Comparison of ENCODE assay signal across 23 cellular contexts in the genomic region with DNA sequence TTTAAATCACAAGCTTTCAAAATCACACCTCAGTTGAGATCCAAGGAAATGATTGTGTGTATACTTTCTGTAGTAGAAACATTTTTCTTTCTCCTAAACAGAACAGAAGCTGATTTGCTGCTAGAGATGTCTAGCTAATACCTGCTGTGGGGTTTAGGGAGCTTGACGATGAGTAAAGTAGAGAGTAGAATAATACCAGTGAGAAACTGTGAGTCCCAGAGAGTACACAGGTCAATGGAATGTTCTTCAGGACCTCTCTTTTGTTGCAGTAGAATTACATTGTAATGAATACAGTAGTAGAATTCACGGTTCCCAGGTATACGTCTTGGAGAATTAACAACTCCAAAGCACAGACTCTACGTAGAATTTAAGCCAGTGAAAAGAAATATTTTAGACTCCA. TPM values are rescaled to one million over a fixed set of nuclear protein-coding genes. Genes with fewer than 3 reads are reported as not detected.
DNase-seq lines count a peak whose midpoint lies in the region; ATAC-seq and TF ChIP-seq lines count a peak whose summit lies in the region.
"Had no signal": no experiment of that assay in that cellular context is flagged by ENCODE, and none has a peak within 500 bp of the region (broad histone marks: within the 10 kb centered on the region; RNA-seq: fewer than 3 reads in every experiment).

No MANE protein-coding gene starts in this region.

- H3K4me3 Mint-ChIP-seq in activated T-helper 2 cell treated with anti-CD3 and anti-CD28 coated beads, Interferon-gamma antibody, Interleukin-2, Interleukin-4, amounts not matched to agents 10 μg/mL and 5 μg/mL and 100 μg/mL, durations not matched to agents 14 hours and 24 hours and 36 hours (ENCODE audit: low read depth), result no peak overlapping the region
- H3K4me3 Mint-ChIP-seq in stimulated activated memory B cell treated with anti-CD40 and anti-IgM and Interleukin-4, amounts not matched to agents 10 μg/mL and 1 μg/mL and 100 μg/mL, for 72 hours, result no peak overlapping the region
- H3K4me3 Mint-ChIP-seq: CD4-positive, alpha-beta memory T cell; HFFc6 had no signal

- H3K4me1 ChIP-seq in cardiac muscle cell (ENCODE audit: low read depth), result no peaks in the 10 kb centered on the region
- peaks cover 3% of the 10 kb centered on the region for H3K4me1 ChIP-seq in mesenchymal stem cell (ENCODE audit: control insufficient read depth, insufficient read depth, low read depth, low read length)

- no peak overlapping the region for H3K23ac ChIP-seq in mesenchymal stem cell (ENCODE audit: low read length in 2 of 2)

- H3K27me3 ChIP-seq in cardiac muscle cell (no peaks in the 10 kb centered on the region), mesenchymal stem cell (ENCODE audit: control insufficient read depth in 1 of 2, insufficient read depth in 1 of 2, low read length in 2 of 2) (no peaks in the 10 kb centered on the region), brain microvascular endothelial cell (replicated peaks) (no peaks in the 10 kb centered on the region)
- H3K27me3 ChIP-seq: BLaER1 treated with 17β-estradiol and CSF1 and Interleukin-3, amounts not matched to agents 10 nM and 100 nM; MG63 had no signal

- H2BK5ac ChIP-seq in mesenchymal stem cell (ENCODE audit: low read depth, low read length, poor library complexity, severe bottlenecking), result no peak overlapping the region

- H3K4me3 ChIP-seq in cardiac muscle cell (no peak overlapping the region), mesenchymal stem cell (ENCODE audit: insufficient read depth in 1 of 2, low read depth in 1 of 2, low read length in 2 of 2) (no peak overlapping the region), brain microvascular endothelial cell (ENCODE audit: low read depth, low read length) (no peak overlapping the region)
- H3K4me3 ChIP-seq: BLaER1 treated with 17β-estradiol and CSF1 and Interleukin-3, amounts not matched to agents 10 nM and 100 nM; MG63; PC-9; SK-N-MC had no signal

- H3K9me3 Mint-ChIP-seq in activated T-helper 2 cell treated with anti-CD3 and anti-CD28 coated beads, Interferon-gamma antibody, Interleukin-2, Interleukin-4, amounts not matched to agents 10 μg/mL and 5 μg/mL and 100 μg/mL, durations not matched to agents 14 hours and 24 hours and 36 hours, result no peaks in the 10 kb centered on the region
- no peaks in the 10 kb centered on the region for H3K9me3 Mint-ChIP-seq in stimulated activated memory B cell treated with anti-CD40 and anti-IgM and Interleukin-4, amounts not matched to agents 10 μg/mL and 1 μg/mL and 100 μg/mL, for 72 hours
- H3K9me3 Mint-ChIP-seq: CD4-positive, alpha-beta memory T cell; HFFc6 had no signal

- H2AFZ ChIP-seq in mesenchymal stem cell (ENCODE audit: low read depth, low read length), result no peak overlapping the region
- H2AFZ ChIP-seq: PC-9 had no signal

- no peak overlapping the region for H2BK15ac ChIP-seq in mesenchymal stem cell (ENCODE audit: low read depth, poor library complexity, severe bottlenecking)

- intact Hi-C loops in left cardiac atrium (cut with DNase I), result no loop called here
- intact Hi-C loops in activated T-helper 2 cell treated with anti-CD3 and anti-CD28 coated beads, Interferon-gamma antibody, Interleukin-2, Interleukin-4, amounts not matched to agents 10 μg/mL and 5 μg/mL and 100 μg/mL, durations not matched to agents 14 hours and 24 hours and 36 hours (cut with micrococcal nuclease), result loop anchor here (2.0 kb wide), 1 partner anchor 15 kb away; no protein-coding TSS in a partner anchor

- no peaks in the 10 kb centered on the region for H3K27me3 Mint-ChIP-seq in activated T-helper 2 cell treated with anti-CD3 and anti-CD28 coated beads, Interferon-gamma antibody, Interleukin-2, Interleukin-4, amounts not matched to agents 10 μg/mL and 5 μg/mL and 100 μg/mL, durations not matched to agents 14 hours and 24 hours and 36 hours (ENCODE audit: low read depth)
- H3K27me3 Mint-ChIP-seq in stimulated activated memory B cell treated with anti-CD40 and anti-IgM and Interleukin-4, amounts not matched to agents 10 μg/mL and 1 μg/mL and 100 μg/mL, for 72 hours, result no peaks in the 10 kb centered on the region
- H3K27me3 Mint-ChIP-seq: CD4-positive, alpha-beta memory T cell had no signal

- H3K27ac ChIP-seq in cardiac muscle cell, result peak overlapping the region; percentile 20
- H3K27ac ChIP-seq in mesenchymal stem cell (ENCODE audit: low read length, poor library complexity, severe bottlenecking), result no peak overlapping the region
- no peak overlapping the region for H3K27ac ChIP-seq in brain microvascular endothelial cell
- H3K27ac ChIP-seq: BLaER1 treated with 17β-estradiol and CSF1 and Interleukin-3, amounts not matched to agents 10 nM and 100 nM; PC-9; SK-N-MC had no signal

- no peak overlapping the region for H2BK120ac ChIP-seq in mesenchymal stem cell (ENCODE audit: low read depth, low read length)

- TF ChIP-seq CTCF in cardiac muscle cell (IDR thresholded peaks at IDR 0.05; ENCODE audit: low read depth, low read length) (no peak), brain microvascular endothelial cell (IDR thresholded peaks at IDR 0.05; ENCODE audit: low read depth, low read length, missing control alignments) (no peak)

- H3K4me1 Mint-ChIP-seq in activated T-helper 2 cell treated with anti-CD3 and anti-CD28 coated beads, Interferon-gamma antibody, Interleukin-2, Interleukin-4, amounts not matched to agents 10 μg/mL and 5 μg/mL and 100 μg/mL, durations not matched to agents 14 hours and 24 hours and 36 hours (ENCODE audit: low read depth), result peaks cover 24% of the 10 kb centered on the region
- H3K4me1 Mint-ChIP-seq in stimulated activated memory B cell treated with anti-CD40 and anti-IgM and Interleukin-4, amounts not matched to agents 10 μg/mL and 1 μg/mL and 100 μg/mL, for 72 hours, result peaks cover 14% of the 10 kb centered on the region

- peaks cover 6% of the 10 kb centered on the region for H3K36me3 ChIP-seq in cardiac muscle cell
- peaks cover 3 to 43% of the 10 kb centered on the region in 2 experiments for H3K36me3 ChIP-seq in mesenchymal stem cell (ENCODE audit: control insufficient read depth in 1 of 2, insufficient read depth in 2 of 2, low read depth in 1 of 2, low read length in 2 of 2)
- H3K36me3 ChIP-seq in brain microvascular endothelial cell (replicated peaks), result peaks cover 2% of the 10 kb centered on the region

- H3K27ac Mint-ChIP-seq in activated T-helper 2 cell treated with anti-CD3 and anti-CD28 coated beads, Interferon-gamma antibody, Interleukin-2, Interleukin-4, amounts not matched to agents 10 μg/mL and 5 μg/mL and 100 μg/mL, durations not matched to agents 14 hours and 24 hours and 36 hours, result peak overlapping the region; percentile 28
- no peak overlapping the region for H3K27ac Mint-ChIP-seq in stimulated activated memory B cell treated with anti-CD40 and anti-IgM and Interleukin-4, amounts not matched to agents 10 μg/mL and 1 μg/mL and 100 μg/mL, for 72 hours
- H3K27ac Mint-ChIP-seq: CD4-positive, alpha-beta memory T cell; HFFc6 had no signal

- H3K18ac ChIP-seq in mesenchymal stem cell (ENCODE audit: low read depth in 1 of 2, low read length in 2 of 2), result no peak overlapping the region

- no peak for ATAC-seq in left cardiac atrium
- no peak for ATAC-seq in stimulated activated memory B cell treated with anti-CD40 and anti-IgM and Interleukin-4, amounts not matched to agents 10 μg/mL and 1 μg/mL and 100 μg/mL, for 72 hours

- no peak overlapping the region for H2AK5ac ChIP-seq in mesenchymal stem cell (ENCODE audit: low read length, severe bottlenecking)

- H4K91ac ChIP-seq in mesenchymal stem cell (ENCODE audit: low read length), result no peak overlapping the region

- H3K4ac ChIP-seq in mesenchymal stem cell (ENCODE audit: low read depth in 1 of 2, low read length in 2 of 2), result no peak overlapping the region

- no peak overlapping the region for H2BK12ac ChIP-seq in mesenchymal stem cell (ENCODE audit: low read length in 2 of 2)

- H4K8ac ChIP-seq in mesenchymal stem cell (ENCODE audit: low read length), result no peak overlapping the region

- in situ Hi-C loops in brain microvascular endothelial cell (cut with HindIII; ENCODE audit: low pct_ligation_motif_present, low sequenced_read_pairs), result no loop called here

- H3K36me3 Mint-ChIP-seq in activated T-helper 2 cell treated with anti-CD3 and anti-CD28 coated beads, Interferon-gamma antibody, Interleukin-2, Interleukin-4, amounts not matched to agents 10 μg/mL and 5 μg/mL and 100 μg/mL, durations not matched to agents 14 hours and 24 hours and 36 hours (ENCODE audit: low read depth), result peaks cover 39% of the 10 kb centered on the region
- H3K36me3 Mint-ChIP-seq in stimulated activated memory B cell treated with anti-CD40 and anti-IgM and Interleukin-4, amounts not matched to agents 10 μg/mL and 1 μg/mL and 100 μg/mL, for 72 hours, result peaks cover 46% of the 10 kb centered on the region

- DNase-seq in cardiac muscle cell (ENCODE audit: low read depth in 1 of 2, low spot score in 1 of 2), result no peak
- no peak for DNase-seq in left cardiac atrium
- DNase-seq in activated T-helper 2 cell treated with anti-CD3 and anti-CD28 coated beads, Interferon-gamma antibody, Interleukin-2, Interleukin-4, amounts not matched to agents 10 μg/mL and 5 μg/mL and 100 μg/mL, durations not matched to agents 14 hours and 24 hours and 36 hours (ENCODE audit: low spot score), result no peak
- no peak for DNase-seq in mesenchymal stem cell
- no peak for DNase-seq in brain microvascular endothelial cell
- DNase-seq in activated naive CD4-positive, alpha-beta T cell treated with Interleukin-2 at 50 U/mL for 16 hours, result no peak
- DNase-seq in COLO668 (lab: John Stamatoyannopoulos, UW; ENCODE audit: unreplicated experiment), result no peak
- DNase-seq: 8988T; Calu3; CD4-positive, alpha-beta memory T cell; H7; HFFc6; MG63; NCI-H1048; NCI-H1417 treated with DMSO at 0.1 percent for 48 hours; NCI-H187; NCI-H69; PC-9; RPMI8226; SHP77 treated with DMSO at 0.1 percent for 48 hours had no signal

- peak overlapping the region; percentile 4 for H3K9ac ChIP-seq in mesenchymal stem cell (ENCODE audit: low read length)
- H3K9ac ChIP-seq: BLaER1 treated with 17β-estradiol and CSF1 and Interleukin-3, amounts not matched to agents 10 nM and 100 nM had no signal

- no peak overlapping the region for H3K4me2 ChIP-seq in mesenchymal stem cell (ENCODE audit: low read length, poor library complexity, severe bottlenecking)
- H3K4me2 ChIP-seq: BLaER1 treated with 17β-estradiol and CSF1 and Interleukin-3, amounts not matched to agents 10 nM and 100 nM; PC-9 had no signal

- no peak overlapping the region for H3K14ac ChIP-seq in mesenchymal stem cell (ENCODE audit: low read length in 2 of 2)

- 97% methylated on average over 3 of the region's 4 CpGs for WGBS in mesenchymal stem cell

- peaks cover 15% of the 10 kb centered on the region for H3K79me1 ChIP-seq in mesenchymal stem cell (replicated peaks; ENCODE audit: low read length, poor library complexity, severe bottlenecking)

- H3K9me3 ChIP-seq in cardiac muscle cell (ENCODE audit: low read depth) (no peaks in the 10 kb centered on the region), mesenchymal stem cell (ENCODE audit: control insufficient read depth, low read length) (no peaks in the 10 kb centered on the region)
- H3K9me3 ChIP-seq: MG63 had no signal

RNA-seq across cellular contexts. Expression of gene TRUB1, which starts 18.0 kb away (rescaled TPM):
- total RNA-seq in cardiac muscle cell (16.8 and 18.3 TPM in 2 replicates), left cardiac atrium (10 to 100 TPM; 11.2 to 11.6 TPM)
- polyA plus RNA-seq in cardiac muscle cell, result 8.4 and 13.8 TPM in 2 replicates
- total RNA-seq in activated T-helper 2 cell treated with anti-CD3 and anti-CD28 coated beads, Interferon-gamma antibody, Interleukin-2, Interleukin-4, amounts not matched to agents 10 μg/mL and 5 μg/mL and 100 μg/mL, durations not matched to agents 14 hours and 24 hours and 36 hours, result 20.3 and 21.4 TPM in 2 replicates
- 13.5 TPM for polyA plus RNA-seq in mesenchymal stem cell (2013, experiment 1 of 2)
- 14.5 TPM for polyA plus RNA-seq in mesenchymal stem cell (2013, experiment 2 of 2)
